ENCODE assay signal across 10 cellular contexts in the genomic region with DNA sequence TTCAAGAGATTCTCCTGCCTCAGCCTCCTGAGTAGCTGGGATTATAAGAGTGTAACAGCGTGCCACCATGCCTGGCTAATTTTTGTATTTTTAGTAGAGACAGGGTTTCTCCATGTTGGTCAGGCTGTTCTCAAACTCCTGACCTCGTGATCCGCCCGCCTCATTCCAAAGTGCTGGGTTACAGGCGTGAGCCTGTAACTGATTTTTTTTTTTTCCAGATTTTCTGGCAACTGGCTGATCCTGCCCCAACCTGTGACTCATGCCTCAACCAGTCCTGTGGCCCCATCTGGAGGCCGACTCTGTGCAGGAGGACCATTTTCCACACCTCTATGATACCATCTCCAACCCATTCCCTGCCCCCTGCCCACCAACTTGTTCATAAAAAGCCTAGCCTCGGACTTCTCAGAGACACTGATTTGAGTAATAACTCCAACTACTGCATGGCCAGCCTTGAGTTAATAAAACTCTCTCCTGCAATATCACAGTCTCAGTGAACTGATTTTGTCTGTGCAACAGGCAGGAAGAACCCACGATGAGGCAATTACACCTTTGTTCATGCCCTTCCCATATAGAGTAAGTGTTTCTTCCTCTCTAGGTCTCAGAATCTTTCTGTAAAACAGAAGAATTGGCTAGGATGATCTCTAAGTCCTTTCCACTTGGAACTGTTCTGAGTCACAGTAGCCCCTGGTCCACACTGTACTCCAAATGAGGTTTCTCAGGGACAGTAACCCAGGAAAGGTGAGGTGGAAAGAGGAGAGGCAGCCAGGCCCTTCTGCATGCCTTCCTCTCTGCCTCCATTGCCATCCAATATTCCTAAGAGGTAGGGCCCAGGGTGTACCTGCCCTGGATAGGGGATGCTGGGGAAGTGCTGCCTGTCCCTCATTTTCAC. TPM values are rescaled to one million over a fixed set of nuclear protein-coding genes. Genes with fewer than 3 reads are reported as not detected.
DNase-seq lines count a peak whose midpoint lies in the region; ATAC-seq and TF ChIP-seq lines count a peak whose summit lies in the region.
"Had no signal": no experiment of that assay in that cellular context is flagged by ENCODE, and none has a peak within 500 bp of the region (broad histone marks: within the 10 kb centered on the region; RNA-seq: fewer than 3 reads in every experiment).

No MANE protein-coding gene starts in this region.

- no peak overlapping the region for H3K9ac ChIP-seq in Karpas-422 (ENCODE audit: low read length)
- H3K9ac ChIP-seq: KMS-11 had no signal

- H2AFZ ChIP-seq in Karpas-422 (ENCODE audit: low read length), result no peak overlapping the region

- H3K27ac ChIP-seq in Karpas-422 (ENCODE audit: low read length), result no peak overlapping the region
- H3K27ac ChIP-seq: KMS-11 had no signal

- TF ChIP-seq CTCF in astrocyte of the spinal cord (IDR thresholded peaks at IDR 0.05; ENCODE audit: low read depth, low read length) (peak; percentile 61), kidney epithelial cell (IDR thresholded peaks at IDR 0.05; ENCODE audit: insufficient read depth, low read length, poor library complexity, severe bottlenecking) (peak; percentile 52)

- H3K9me2 ChIP-seq in Karpas-422 (replicated peaks; ENCODE audit: insufficient read depth, low read length), result no peaks in the 10 kb centered on the region

- ATAC-seq in HG02642 (IDR thresholded peaks at IDR 0.05; ENCODE audit: poor library complexity, unreplicated experiment) (no peak), GM18909 (IDR thresholded peaks at IDR 0.05; ENCODE audit: poor library complexity, unreplicated experiment) (no peak)

- H3K4me3 ChIP-seq in astrocyte of the spinal cord (ENCODE audit: low read depth, low read length), result no peak overlapping the region
- H3K4me3 ChIP-seq in kidney epithelial cell (ENCODE audit: low read depth, low read length), result no peak overlapping the region
- no peak overlapping the region for H3K4me3 ChIP-seq in Karpas-422 (ENCODE audit: low read length)
- H3K4me3 ChIP-seq: skin epidermis had no signal

- H3K27me3 ChIP-seq in kidney epithelial cell (ENCODE audit: control insufficient read depth, insufficient read depth, low read length), result no peaks in the 10 kb centered on the region
- no peaks in the 10 kb centered on the region for H3K27me3 ChIP-seq in Karpas-422 (ENCODE audit: low read length)

- H3K79me2 ChIP-seq in Karpas-422 (ENCODE audit: low read length), result no peaks in the 10 kb centered on the region

- no peaks in the 10 kb centered on the region for H4K20me1 ChIP-seq in Karpas-422 (ENCODE audit: insufficient read depth, low read depth, low read length)

- no peaks in the 10 kb centered on the region for H3K9me3 ChIP-seq in Karpas-422 (ENCODE audit: low read length)

- DNase-seq in ACHN (peak; percentile 89), HK-2 (ENCODE audit: unreplicated experiment) (peak; percentile 74), astrocyte of the spinal cord (ENCODE audit: low read depth, low spot score) (peak; percentile 81), kidney epithelial cell (ENCODE audit: low read depth) (peak; percentile 60), Karpas-422 (no peak)
- DNase-seq in activated CD4-positive, alpha-beta T cell treated with anti-CD3 and anti-CD28 coated beads, Interleukin-2, amount 50 U/mL, for 48 hours, result no peak

- no peaks in the 10 kb centered on the region for H3K36me3 ChIP-seq in kidney epithelial cell (ENCODE audit: control insufficient read depth, insufficient read depth, low read length)
- no peaks in the 10 kb centered on the region for H3K36me3 ChIP-seq in Karpas-422 (ENCODE audit: insufficient read depth, low read length)

- H3K4me1 ChIP-seq in Karpas-422 (ENCODE audit: low read length), result peaks cover 3% of the 10 kb centered on the region; the same call in 1 of the 2 replicates

- in situ Hi-C loops in ACHN (cut with HindIII; ENCODE audit: low pct_ligation_motif_present, low pct_unique_long_range_greater_than_20kb, low sequenced_read_pairs) (no loop called here), astrocyte of the spinal cord (cut with HindIII; ENCODE audit: low sequenced_read_pairs) (no loop called here)

- no peak overlapping the region for H3K4me2 ChIP-seq in Karpas-422 (ENCODE audit: low read depth, low read length, poor library complexity, severe bottlenecking)
- H3K4me2 ChIP-seq: KMS-11 had no signal

RNA-seq across cellular contexts. Expression of a gene that starts 8.8 kb away (rescaled TPM):
- 124 and 132 TPM in 2 replicates for total RNA-seq in kidney epithelial cell
- total RNA-seq in Karpas-422 (2014; rRNA removed; shearing (Covaris generic); ENCODE audit: low replicate concordance), result 145 and 299 TPM in 2 replicates

RNA-seq across cellular contexts. Expression of a gene that starts 46.2 kb away (rescaled TPM):
- 38.0 and 42.6 TPM in 2 replicates for total RNA-seq in kidney epithelial cell
- 6.4 and 6.7 TPM in 2 replicates for total RNA-seq in Karpas-422 (2014; rRNA removed; shearing (Covaris generic); ENCODE audit: low replicate concordance)

Comparison
In these comparisons a context has a peak if more than half of its experiments do, and no peak if none do; other contexts are left out.
1. DNase-seq: peak in ACHN (single experiment), HK-2 (single experiment), astrocyte of the spinal cord (single experiment) and kidney epithelial cell (single experiment); none in Karpas-422 (single experiment) and activated CD4-positive, alpha-beta T cell treated with anti-CD3 and anti-CD28 coated beads, Interleukin-2, amount 50 U/mL, for 48 hours (0 of 2).